1 cellular context compared by ENCODE assay signal in genomic region chr7:143510854-143511592, GRCh38.
TF ChIP-seq lines count a peak whose summit lies in the region.

No MANE protein-coding gene starts in this region.

TF ChIP-seq in GM23338, 12 proteins besides CTCF, POLR2A, EP300 and RAD21 (continued from another document):
- TF ChIP-seq REST (IDR thresholded peaks at IDR 0.05; ENCODE audit: unreplicated experiment): no peak
- TF ChIP-seq ETS1 (IDR thresholded peaks at IDR 0.05): no peak
- no peak for TF ChIP-seq NANOG (IDR thresholded peaks at IDR 0.05; ENCODE audit: borderline replicate concordance)
- no peak for TF ChIP-seq ZNF462 (CRISPR knock-in tag; IDR thresholded peaks at IDR 0.05)
- TF ChIP-seq JUNB (IDR thresholded peaks at IDR 0.05; ENCODE audit: unreplicated experiment): no peak
- TF ChIP-seq STAT1 (IDR thresholded peaks at IDR 0.05; ENCODE audit: unreplicated experiment): no peak
- TF ChIP-seq ZNF331 (CRISPR knock-in tag; IDR thresholded peaks at IDR 0.05; ENCODE audit: low read depth): no peak
- TF ChIP-seq EZH2phosphoT487 (IDR thresholded peaks at IDR 0.05; ENCODE audit: unreplicated experiment): no peak
